ENCODE assay signal across 8 cellular contexts in the genomic region with DNA sequence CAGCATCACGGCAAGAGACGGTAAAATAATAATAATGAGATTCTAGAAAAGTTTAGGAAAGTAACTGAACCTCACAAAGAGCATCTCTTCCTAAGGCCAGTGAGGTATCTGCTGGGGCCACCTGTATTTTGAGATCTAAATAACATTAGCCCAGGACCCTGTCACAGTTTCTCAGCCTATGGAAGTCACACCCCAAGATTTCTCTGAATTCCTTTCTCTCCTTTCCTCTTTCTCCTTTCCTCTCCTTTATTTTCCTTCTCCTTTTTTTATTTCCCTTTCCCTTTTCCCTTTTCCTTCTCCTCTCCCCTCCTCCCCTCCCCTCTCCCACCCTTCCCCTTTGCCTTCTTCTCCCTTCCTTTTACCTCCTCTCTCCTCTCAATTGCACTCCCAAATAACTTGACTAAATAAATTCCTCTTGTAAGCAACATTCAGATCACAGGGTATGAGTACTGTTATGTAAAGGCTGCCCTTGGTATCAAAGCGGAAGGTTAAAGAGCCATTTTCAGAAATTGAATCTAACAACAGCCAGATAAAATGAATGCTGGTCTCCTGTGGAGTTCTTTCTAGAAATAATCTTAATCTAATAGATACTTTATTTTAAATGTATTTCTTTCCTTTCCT.
"Had no signal": no experiment of that assay in that cellular context is flagged by ENCODE, and none has a peak within 500 bp of the region (broad histone marks: within the 10 kb centered on the region; RNA-seq: fewer than 3 reads in every experiment).

No MANE protein-coding gene starts in this region.

- DNase-seq: GDM1, GF-D8 had no signal

- ATAC-seq: GM12878 had no signal

- H3K4me3 ChIP-seq: GM12878 had no signal

- FAIRE-seq: G401.6, GM12878, GM12891, GM12892, GM18507, GM19239 had no signal
